In genomic region chr4:26860157-26860921, GRCh38 we compare ENCODE assay signal across 1 cellular context.
TF ChIP-seq lines count a peak whose summit lies in the region.

STIM2 (plus strand) TSS chr4:26860841.

TF ChIP-seq in HEK293, 187 proteins besides CTCF, POLR2A, EP300 and RAD21 (continued from another document and continues in another):
- TF ChIP-seq ZNF112 (tag by site-specific recombination; IDR thresholded peaks at IDR 0.05) (no peak), ZNF600 (tag by site-specific recombination; IDR thresholded peaks at IDR 0.05) (no peak), ZNF221 (tag by site-specific recombination; IDR thresholded peaks at IDR 0.05; ENCODE audit: borderline replicate concordance) (no peak), ZNF624 (tag by site-specific recombination; IDR thresholded peaks at IDR 0.05) (no peak), ZNF10 (tag by site-specific recombination; IDR thresholded peaks at IDR 0.05) (0 out of 2 replicates have a peak, but pooled peaks have one; percentile 18), ZNF248 (tag by site-specific recombination; IDR thresholded peaks at IDR 0.05) (no peak), ZNF341 (tag by site-specific recombination; IDR thresholded peaks at IDR 0.05; ENCODE audit: low read depth) (no peak), BCL11A (tag by site-specific recombination; IDR thresholded peaks at IDR 0.05; ENCODE audit: low read depth) (no peak), ZNF473 (tag by site-specific recombination; IDR thresholded peaks at IDR 0.05) (no peak), ZBTB20 (tag by site-specific recombination; IDR thresholded peaks at IDR 0.05) (no peak; the same call in 1 of the 2 replicates), ZNF449 (tag by site-specific recombination; IDR thresholded peaks at IDR 0.05) (no peak), ZNF521 (tag by site-specific recombination; IDR thresholded peaks at IDR 0.05) (no peak), ZNF223 (tag by site-specific recombination; IDR thresholded peaks at IDR 0.05) (no peak), ZSCAN16 (tag by site-specific recombination; IDR thresholded peaks at IDR 0.05) (no peak), ZNF837 (tag by site-specific recombination; IDR thresholded peaks at IDR 0.05) (no peak), ZEB2 (tag by site-specific recombination; IDR thresholded peaks at IDR 0.05) (peak; percentile 80), ZNF354C (tag by site-specific recombination; IDR thresholded peaks at IDR 0.05; ENCODE audit: borderline replicate concordance, low read depth) (no peak), ZNF433 (tag by site-specific recombination; IDR thresholded peaks at IDR 0.05; ENCODE audit: low read depth) (no peak), KLF16 (tag by site-specific recombination; IDR thresholded peaks at IDR 0.05) (0 out of 2 replicates have a peak, but pooled peaks have one; percentile 28), RBAK (tag by site-specific recombination; IDR thresholded peaks at IDR 0.05) (no peak), SP7 (tag by site-specific recombination; IDR thresholded peaks at IDR 0.05) (peak; percentile 53; the same call in 1 of the 2 replicates), ZBTB7A (tag by site-specific recombination; IDR thresholded peaks at IDR 0.05; ENCODE audit: low read depth) (no peak), PRDM6 (tag by site-specific recombination; IDR thresholded peaks at IDR 0.05) (no peak), ZNF843 (tag by site-specific recombination; IDR thresholded peaks at IDR 0.05) (peak; percentile 42; the same call in 1 of the 2 replicates), ZSCAN4 (tag by site-specific recombination; IDR thresholded peaks at IDR 0.05) (no peak), ZNF558 (tag by site-specific recombination; IDR thresholded peaks at IDR 0.05) (no peak), ZFHX2 (tag by site-specific recombination; conservative IDR thresholded peaks at IDR 0.05) (peak; percentile 41), OVOL3 (tag by site-specific recombination; IDR thresholded peaks at IDR 0.05) (no peak), EGR2 (tag by site-specific recombination; IDR thresholded peaks at IDR 0.05; ENCODE audit: low read depth) (0 out of 2 replicates have a peak, but pooled peaks have one; percentile 7), ZNF157 (tag by site-specific recombination; IDR thresholded peaks at IDR 0.05) (no peak), ZNF311 (tag by site-specific recombination; IDR thresholded peaks at IDR 0.05; ENCODE audit: borderline replicate concordance) (no peak), ZNF2 (tag by site-specific recombination; IDR thresholded peaks at IDR 0.05) (peak; percentile 45; the same call in 1 of the 2 replicates), ZNF629 (tag by site-specific recombination; IDR thresholded peaks at IDR 0.05) (0 out of 2 replicates have a peak, but pooled peaks have one; percentile 45), ZNF366 (tag by site-specific recombination; conservative IDR thresholded peaks at IDR 0.05) (peak; percentile 88), ZNF660 (tag by site-specific recombination; IDR thresholded peaks at IDR 0.05) (no peak), ATF2 (tag by site-specific recombination; IDR thresholded peaks at IDR 0.05; ENCODE audit: low read depth) (no peak), ZFP37 (tag by site-specific recombination; IDR thresholded peaks at IDR 0.05) (0 out of 2 replicates have a peak, but pooled peaks have one; percentile 52), ZNF785 (tag by site-specific recombination; IDR thresholded peaks at IDR 0.05) (no peak), SCRT1 (tag by site-specific recombination; IDR thresholded peaks at IDR 0.05; ENCODE audit: borderline replicate concordance) (no peak), SP2 (tag by site-specific recombination; IDR thresholded peaks at IDR 0.05) (peak; percentile 87), ZBTB8A (tag by site-specific recombination; IDR thresholded peaks at IDR 0.05) (peak; percentile 68), PRDM10 (tag by site-specific recombination; IDR thresholded peaks at IDR 0.05) (peak; percentile 71), GLIS2 (tag by site-specific recombination; IDR thresholded peaks at IDR 0.05) (0 out of 2 replicates have a peak, but pooled peaks have one; percentile 29)
- TF ChIP-seq, protein P1, sequence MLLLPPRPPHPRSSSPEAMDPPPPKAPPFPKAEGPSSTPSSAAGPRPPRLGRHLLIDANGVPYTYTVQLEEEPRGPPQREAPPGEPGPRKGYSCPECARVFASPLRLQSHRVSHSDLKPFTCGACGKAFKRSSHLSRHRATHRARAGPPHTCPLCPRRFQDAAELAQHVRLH (tag by site-specific recombination; IDR thresholded peaks at IDR 0.05) = peak; percentile 40; the same call in 1 of the 2 replicates
- TF ChIP-seq, protein P2, sequence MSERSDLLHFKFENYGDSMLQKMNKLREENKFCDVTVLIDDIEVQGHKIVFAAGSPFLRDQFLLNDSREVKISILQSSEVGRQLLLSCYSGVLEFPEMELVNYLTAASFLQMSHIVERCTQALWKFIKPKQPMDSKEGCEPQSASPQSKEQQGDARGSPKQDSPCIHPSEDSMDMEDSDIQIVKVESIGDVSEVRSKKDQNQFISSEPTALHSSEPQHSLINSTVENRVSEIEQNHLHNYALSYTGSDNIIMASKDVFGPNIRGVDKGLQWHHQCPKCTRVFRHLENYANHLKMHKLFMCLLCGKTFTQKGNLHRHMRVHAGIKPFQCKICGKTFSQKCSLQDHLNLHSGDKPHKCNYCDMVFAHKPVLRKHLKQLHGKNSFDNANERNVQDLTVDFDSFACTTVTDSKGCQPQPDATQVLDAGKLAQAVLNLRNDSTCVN (tag by site-specific recombination; optimal IDR thresholded peaks at IDR 0.05) = peak; percentile 72
- TF ChIP-seq, protein P3, sequence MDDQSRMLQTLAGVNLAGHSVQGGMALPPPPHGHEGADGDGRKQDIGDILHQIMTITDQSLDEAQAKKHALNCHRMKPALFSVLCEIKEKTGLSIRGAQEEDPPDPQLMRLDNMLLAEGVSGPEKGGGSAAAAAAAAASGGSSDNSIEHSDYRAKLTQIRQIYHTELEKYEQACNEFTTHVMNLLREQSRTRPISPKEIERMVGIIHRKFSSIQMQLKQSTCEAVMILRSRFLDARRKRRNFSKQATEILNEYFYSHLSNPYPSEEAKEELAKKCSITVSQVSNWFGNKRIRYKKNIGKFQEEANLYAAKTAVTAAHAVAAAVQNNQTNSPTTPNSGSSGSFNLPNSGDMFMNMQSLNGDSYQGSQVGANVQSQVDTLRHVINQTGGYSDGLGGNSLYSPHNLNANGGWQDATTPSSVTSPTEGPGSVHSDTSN (CRISPR knock-in tag; IDR thresholded peaks at IDR 0.05) = no peak
- TF ChIP-seq, protein P4, sequence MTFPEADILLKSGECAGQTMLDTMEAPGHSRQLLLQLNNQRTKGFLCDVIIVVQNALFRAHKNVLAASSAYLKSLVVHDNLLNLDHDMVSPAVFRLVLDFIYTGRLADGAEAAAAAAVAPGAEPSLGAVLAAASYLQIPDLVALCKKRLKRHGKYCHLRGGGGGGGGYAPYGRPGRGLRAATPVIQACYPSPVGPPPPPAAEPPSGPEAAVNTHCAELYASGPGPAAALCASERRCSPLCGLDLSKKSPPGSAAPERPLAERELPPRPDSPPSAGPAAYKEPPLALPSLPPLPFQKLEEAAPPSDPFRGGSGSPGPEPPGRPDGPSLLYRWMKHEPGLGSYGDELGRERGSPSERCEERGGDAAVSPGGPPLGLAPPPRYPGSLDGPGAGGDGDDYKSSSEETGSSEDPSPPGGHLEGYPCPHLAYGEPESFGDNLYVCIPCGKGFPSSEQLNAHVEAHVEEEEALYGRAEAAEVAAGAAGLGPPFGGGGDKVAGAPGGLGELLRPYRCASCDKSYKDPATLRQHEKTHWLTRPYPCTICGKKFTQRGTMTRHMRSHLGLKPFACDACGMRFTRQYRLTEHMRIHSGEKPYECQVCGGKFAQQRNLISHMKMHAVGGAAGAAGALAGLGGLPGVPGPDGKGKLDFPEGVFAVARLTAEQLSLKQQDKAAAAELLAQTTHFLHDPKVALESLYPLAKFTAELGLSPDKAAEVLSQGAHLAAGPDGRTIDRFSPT (tag by site-specific recombination; IDR thresholded peaks at IDR 0.05) = no peak
- TF ChIP-seq, protein P5, sequence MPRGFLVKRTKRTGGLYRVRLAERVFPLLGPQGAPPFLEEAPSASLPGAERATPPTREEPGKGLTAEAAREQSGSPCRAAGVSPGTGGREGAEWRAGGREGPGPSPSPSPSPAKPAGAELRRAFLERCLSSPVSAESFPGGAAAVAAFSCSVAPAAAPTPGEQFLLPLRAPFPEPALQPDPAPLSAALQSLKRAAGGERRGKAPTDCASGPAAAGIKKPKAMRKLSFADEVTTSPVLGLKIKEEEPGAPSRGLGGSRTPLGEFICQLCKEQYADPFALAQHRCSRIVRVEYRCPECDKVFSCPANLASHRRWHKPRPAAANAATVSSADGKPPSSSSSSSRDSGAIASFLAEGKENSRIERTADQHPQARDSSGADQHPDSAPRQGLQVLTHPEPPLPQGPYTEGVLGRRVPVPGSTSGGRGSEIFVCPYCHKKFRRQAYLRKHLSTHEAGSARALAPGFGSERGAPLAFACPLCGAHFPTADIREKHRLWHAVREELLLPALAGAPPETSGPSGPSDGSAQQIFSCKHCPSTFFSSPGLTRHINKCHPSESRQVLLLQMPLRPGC (tag by site-specific recombination; IDR thresholded peaks at IDR 0.05) = no peak
